24 cellular contexts compared by ENCODE assay signal in the genomic region with DNA sequence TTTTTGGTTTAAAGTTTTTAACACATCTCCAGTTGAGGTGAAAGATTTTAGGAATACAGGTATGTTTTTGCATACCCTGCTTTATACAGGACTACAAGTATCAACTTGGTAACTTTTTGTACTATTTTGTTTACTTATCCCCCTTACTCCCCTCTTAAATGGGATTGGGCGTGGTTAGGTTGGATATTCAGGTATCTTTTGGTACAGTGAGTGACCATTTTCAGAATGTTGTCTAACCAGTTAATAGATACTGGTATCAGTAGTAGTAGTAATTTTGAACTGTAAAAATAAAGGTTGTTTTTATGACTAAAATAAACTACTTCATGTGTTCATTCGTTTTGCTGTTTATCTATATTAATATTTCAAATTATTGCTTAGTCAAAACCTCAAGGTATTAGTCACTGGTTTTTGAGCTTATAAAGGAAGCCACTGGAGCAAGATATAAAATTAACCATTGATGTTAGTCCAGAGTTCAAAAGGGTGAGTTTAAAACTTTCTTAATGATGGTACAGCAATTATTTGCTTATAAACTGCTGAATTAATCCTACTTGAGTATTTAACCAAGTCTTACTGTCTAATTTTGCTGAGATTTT. TPM values are rescaled to one million over a fixed set of nuclear protein-coding genes. Genes with fewer than 3 reads are reported as not detected.
DNase-seq lines count a peak whose midpoint lies in the region; TF ChIP-seq lines count a peak whose summit lies in the region.
"Had no signal": no experiment of that assay in that cellular context is flagged by ENCODE, and none has a peak within 500 bp of the region (broad histone marks: within the 10 kb centered on the region; RNA-seq: fewer than 3 reads in every experiment).

No MANE protein-coding gene starts in this region.

- H3K36me3 ChIP-seq in BJ (ENCODE audit: control insufficient read depth, insufficient read depth, low read length), result peaks cover 10% of the 10 kb centered on the region
- peaks cover 3 to 4% of the 10 kb centered on the region in 2 donors for H3K36me3 ChIP-seq in duodenal mucosa (ENCODE audit: control insufficient read depth in 1 of 2, insufficient read depth in 2 of 2, low read length in 2 of 2)
- H3K36me3 ChIP-seq: left ventricle myocardium inferior, MG63, suprapubic skin, upper lobe of right lung had no signal

- H3K9me3 Mint-ChIP-seq in nephron, result no peaks in the 10 kb centered on the region
- H3K9me3 Mint-ChIP-seq in activated T-helper 1 cell treated with anti-CD3 and anti-CD28 coated beads, Interleukin-12 subunit alpha, Interleukin-12 subunit beta, Interleukin-2, Interleukin-4 antibody, amounts not matched to agents 30 ng/mL and 10 ng/mL and 1 ng/mL, durations not matched to agents 14 hours and 24 hours and 36 hours, result no peaks in the 10 kb centered on the region
- H3K9me3 Mint-ChIP-seq: activated T-helper 2 cell treated with anti-CD3 and anti-CD28 coated beads, Interferon-gamma antibody, Interleukin-2, Interleukin-4, amounts not matched to agents 10 μg/mL and 5 μg/mL and 100 μg/mL, durations not matched to agents 14 hours and 24 hours and 36 hours; stimulated activated naive B cell treated with anti-CD40 and anti-IgM and Interleukin-4, amounts not matched to agents 10 μg/mL and 1 μg/mL and 100 μg/mL, for 72 hours had no signal

- intact Hi-C loops in activated T-helper 1 cell treated with anti-CD3 and anti-CD28 coated beads, Interleukin-12 subunit alpha, Interleukin-12 subunit beta, Interleukin-2, Interleukin-4 antibody, amounts not matched to agents 30 ng/mL and 10 ng/mL and 1 ng/mL, durations not matched to agents 14 hours and 24 hours and 36 hours (cut with micrococcal nuclease), result no loop called here

- H3K36me3 Mint-ChIP-seq in nephron (ENCODE audit: low read depth), result peaks cover 26% of the 10 kb centered on the region
- H3K36me3 Mint-ChIP-seq in activated T-helper 1 cell treated with anti-CD3 and anti-CD28 coated beads, Interleukin-12 subunit alpha, Interleukin-12 subunit beta, Interleukin-2, Interleukin-4 antibody, amounts not matched to agents 30 ng/mL and 10 ng/mL and 1 ng/mL, durations not matched to agents 14 hours and 24 hours and 36 hours (ENCODE audit: low read depth), result no peaks in the 10 kb centered on the region
- H3K36me3 Mint-ChIP-seq: CD4-positive, CD25-positive, alpha-beta regulatory T cell had no signal

- no peak for TF ChIP-seq CTCF in BJ (IDR thresholded peaks at IDR 0.05; ENCODE audit: insufficient read depth, low read depth, low read length)
- no peak for TF ChIP-seq CTCF in LNCaP clone FGC (IDR thresholded peaks at IDR 0.05; ENCODE audit: control insufficient read depth, extremely low read depth, insufficient read depth)
- no peak for TF ChIP-seq CTCF in nephron (IDR thresholded peaks at IDR 0.05; ENCODE audit: unreplicated experiment in 3 of 3)

- POLR2A ChIA-PET in BJ (lab: Charles Lee), result interaction anchor here (0.6 kb wide), 1 partner anchor 330 kb away, joined by 3 read pairs; no protein-coding TSS in a partner anchor

- H3K9ac ChIP-seq in duodenal mucosa (ENCODE audit: low read depth in 1 of 2, low read length in 2 of 2), result no peak overlapping the region

- H3K27me3 Mint-ChIP-seq in nephron (ENCODE audit: low read depth), result peaks cover 58% of the 10 kb centered on the region
- H3K27me3 Mint-ChIP-seq in activated T-helper 1 cell treated with anti-CD3 and anti-CD28 coated beads, Interleukin-12 subunit alpha, Interleukin-12 subunit beta, Interleukin-2, Interleukin-4 antibody, amounts not matched to agents 30 ng/mL and 10 ng/mL and 1 ng/mL, durations not matched to agents 14 hours and 24 hours and 36 hours (ENCODE audit: insufficient read depth), result peaks cover 21% of the 10 kb centered on the region

- H3K4me1 Mint-ChIP-seq in nephron, result peaks cover 8% of the 10 kb centered on the region
- peaks cover 5% of the 10 kb centered on the region for H3K4me1 Mint-ChIP-seq in activated T-helper 1 cell treated with anti-CD3 and anti-CD28 coated beads, Interleukin-12 subunit alpha, Interleukin-12 subunit beta, Interleukin-2, Interleukin-4 antibody, amounts not matched to agents 30 ng/mL and 10 ng/mL and 1 ng/mL, durations not matched to agents 14 hours and 24 hours and 36 hours (ENCODE audit: low read depth)

- H3K27me3 ChIP-seq in BJ (ENCODE audit: control insufficient read depth, insufficient read depth, low read length), result no peaks in the 10 kb centered on the region
- peaks cover 0 to 7% of the 10 kb centered on the region in 2 donors for H3K27me3 ChIP-seq in duodenal mucosa (ENCODE audit: control insufficient read depth in 1 of 2, insufficient read depth in 2 of 2, low read length in 2 of 2)

- H3K9me3 ChIP-seq in duodenal mucosa (ENCODE audit: control insufficient read depth in 1 of 2, low read length in 2 of 2), result no peaks in the 10 kb centered on the region
- H3K9me3 ChIP-seq: left ventricle myocardium inferior, MG63, suprapubic skin, upper lobe of right lung had no signal

- H3K4me3 ChIP-seq in BJ (ENCODE audit: low read depth, low read length) (peak overlapping the region; percentile 96), LNCaP clone FGC (ENCODE audit: low read depth, low read length) (peak overlapping the region; percentile 27), duodenal mucosa (ENCODE audit: low read depth in 1 of 2, low read length in 2 of 2) (peak overlapping the region; percentile 71 to 75)
- H3K4me3 ChIP-seq: GM12878, left ventricle myocardium inferior, MG63, suprapubic skin, upper lobe of right lung had no signal

- H3K27ac Mint-ChIP-seq in nephron, result peak overlapping the region in 2 of 3 experiments; percentile 85 to 95
- no peak overlapping the region for H3K27ac Mint-ChIP-seq in activated T-helper 1 cell treated with anti-CD3 and anti-CD28 coated beads, Interleukin-12 subunit alpha, Interleukin-12 subunit beta, Interleukin-2, Interleukin-4 antibody, amounts not matched to agents 30 ng/mL and 10 ng/mL and 1 ng/mL, durations not matched to agents 14 hours and 24 hours and 36 hours
- H3K27ac Mint-ChIP-seq: activated CD8-positive, alpha-beta T cell treated with anti-CD3 and anti-CD28 coated beads, Interleukin-2, amount 10 ng/mL, durations not matched to agents 7 days and 5 days; activated T-helper 2 cell treated with anti-CD3 and anti-CD28 coated beads, Interferon-gamma antibody, Interleukin-2, Interleukin-4, amounts not matched to agents 10 μg/mL and 5 μg/mL and 100 μg/mL, durations not matched to agents 14 hours and 24 hours and 36 hours; CD4-positive, CD25-positive, alpha-beta regulatory T cell; naive thymus-derived CD8-positive, alpha-beta T cell; stimulated activated naive B cell treated with anti-CD40 and anti-IgM and Interleukin-4, amounts not matched to agents 10 μg/mL and 1 μg/mL and 100 μg/mL, for 72 hours had no signal

- CTCF ChIA-PET in BJ (lab: Yijun Ruan, JAX), result interaction anchor here (1.0 to 1.2 kb wide), 2 partner anchors 9 to 123 kb away, joined by 3 read pairs; no protein-coding TSS in a partner anchor

- H3K4me3 Mint-ChIP-seq in nephron, result peak overlapping the region in 2 of 3 experiments; percentile 87 to 95
- no peak overlapping the region for H3K4me3 Mint-ChIP-seq in activated T-helper 1 cell treated with anti-CD3 and anti-CD28 coated beads, Interleukin-12 subunit alpha, Interleukin-12 subunit beta, Interleukin-2, Interleukin-4 antibody, amounts not matched to agents 30 ng/mL and 10 ng/mL and 1 ng/mL, durations not matched to agents 14 hours and 24 hours and 36 hours
- H3K4me3 Mint-ChIP-seq: activated CD8-positive, alpha-beta T cell treated with anti-CD3 and anti-CD28 coated beads, Interleukin-2, amount 10 ng/mL, durations not matched to agents 7 days and 5 days; CD4-positive, CD25-positive, alpha-beta regulatory T cell; naive thymus-derived CD8-positive, alpha-beta T cell; stimulated activated naive B cell treated with anti-CD40 and anti-IgM and Interleukin-4, amounts not matched to agents 10 μg/mL and 1 μg/mL and 100 μg/mL, for 72 hours had no signal

- H3K4me1 ChIP-seq in duodenal mucosa (ENCODE audit: control insufficient read depth in 1 of 2, insufficient read depth in 2 of 2, low read length in 2 of 2), result peaks cover 0 to 3% of the 10 kb centered on the region in 2 donors
- H3K4me1 ChIP-seq: upper lobe of right lung had no signal

- no peak overlapping the region for H3K27ac ChIP-seq in duodenal mucosa (ENCODE audit: low read depth, low read length)
- H3K27ac ChIP-seq: left ventricle myocardium inferior, suprapubic skin, upper lobe of right lung had no signal

- DNase-seq in BJ (ENCODE audit: low read depth) (no peak), LNCaP clone FGC (ENCODE audit: low read depth) (peak; percentile 81), superior temporal gyrus (ENCODE audit: extremely low spot score) (no peak), NCI-H82 treated with DMSO at 0.1 percent for 48 hours (lab: John Stamatoyannopoulos, UW; ENCODE audit: unreplicated experiment) (no peak), medulla oblongata (ENCODE audit: extremely low spot score) (no peak)
- no peak for DNase-seq in activated T-helper 1 cell treated with anti-CD3 and anti-CD28 coated beads, Interleukin-12 subunit alpha, Interleukin-12 subunit beta, Interleukin-2, Interleukin-4 antibody, amounts not matched to agents 30 ng/mL and 10 ng/mL and 1 ng/mL, durations not matched to agents 14 hours and 24 hours and 36 hours (ENCODE audit: low spot score)
- DNase-seq: activated CD8-positive, alpha-beta T cell treated with anti-CD3 and anti-CD28 coated beads, Interleukin-2, amount 10 ng/mL, durations not matched to agents 7 days and 5 days; activated naive CD4-positive, alpha-beta T cell treated with anti-CD3 and anti-CD28 coated beads, Interleukin-2, amount 50 U/mL, for 16 hours; CD4-positive, CD25-positive, alpha-beta regulatory T cell; left ventricle myocardium inferior; MG63; naive thymus-derived CD8-positive, alpha-beta T cell; NCI-H2029 treated with DMSO at 0.1 percent for 48 hours; NCI-H524 treated with DMSO at 0.1 percent for 48 hours; NK-92 treated with Interleukin-12 subunit alpha and Interleukin-12 subunit beta, amount 100 ng/mL, for 24 hours; Right ventricle myocardium superior; stimulated activated naive B cell treated with anti-CD40 and anti-IgM and Interleukin-4, amounts not matched to agents 10 μg/mL and 1 μg/mL and 100 μg/mL, for 72 hours; upper lobe of right lung had no signal

RNA-seq across cellular contexts. Expression of a gene that starts 3.3 kb away (rescaled TPM):
- polyA plus RNA-seq in BJ (2011; rRNA removed), result 208 and 273 TPM in 2 replicates
- polyA minus RNA-seq in BJ (2011; rRNA and poly(A)+ RNA removed), result 146 and 221 TPM in 2 replicates
- not detected in 2 replicates for total RNA-seq in activated T-helper 1 cell treated with anti-CD3 and anti-CD28 coated beads, Interleukin-12 subunit alpha, Interleukin-12 subunit beta, Interleukin-2, Interleukin-4 antibody, amounts not matched to agents 30 ng/mL and 10 ng/mL and 1 ng/mL, durations not matched to agents 14 hours and 24 hours and 36 hours
- total RNA-seq: activated CD8-positive, alpha-beta T cell treated with anti-CD3 and anti-CD28 coated beads, Interleukin-2, amount 10 ng/mL, durations not matched to agents 7 days and 5 days; activated T-helper 2 cell treated with anti-CD3 and anti-CD28 coated beads, Interferon-gamma antibody, Interleukin-2, Interleukin-4, amounts not matched to agents 10 μg/mL and 5 μg/mL and 100 μg/mL, durations not matched to agents 14 hours and 24 hours and 36 hours; CD4-positive, CD25-positive, alpha-beta regulatory T cell; T-helper 2 cell treated with Interferon-gamma antibody and Interleukin-4, amounts not matched to agents 100 ng/mL and 5 ng/mL, for 36 hours had no signal
- polyA plus RNA-seq: naive thymus-derived CD8-positive, alpha-beta T cell had no signal

Comparison
In these comparisons a context has a peak if more than half of its experiments do, and no peak if none do; other contexts are left out.
1. H3K4me3 ChIP-seq: peak in every context shown above with its lines; median percentile 96 in BJ; 73 in duodenal mucosa; 27 in LNCaP clone FGC.